ENCODE assay signal across 8 cellular contexts in the genomic region with DNA sequence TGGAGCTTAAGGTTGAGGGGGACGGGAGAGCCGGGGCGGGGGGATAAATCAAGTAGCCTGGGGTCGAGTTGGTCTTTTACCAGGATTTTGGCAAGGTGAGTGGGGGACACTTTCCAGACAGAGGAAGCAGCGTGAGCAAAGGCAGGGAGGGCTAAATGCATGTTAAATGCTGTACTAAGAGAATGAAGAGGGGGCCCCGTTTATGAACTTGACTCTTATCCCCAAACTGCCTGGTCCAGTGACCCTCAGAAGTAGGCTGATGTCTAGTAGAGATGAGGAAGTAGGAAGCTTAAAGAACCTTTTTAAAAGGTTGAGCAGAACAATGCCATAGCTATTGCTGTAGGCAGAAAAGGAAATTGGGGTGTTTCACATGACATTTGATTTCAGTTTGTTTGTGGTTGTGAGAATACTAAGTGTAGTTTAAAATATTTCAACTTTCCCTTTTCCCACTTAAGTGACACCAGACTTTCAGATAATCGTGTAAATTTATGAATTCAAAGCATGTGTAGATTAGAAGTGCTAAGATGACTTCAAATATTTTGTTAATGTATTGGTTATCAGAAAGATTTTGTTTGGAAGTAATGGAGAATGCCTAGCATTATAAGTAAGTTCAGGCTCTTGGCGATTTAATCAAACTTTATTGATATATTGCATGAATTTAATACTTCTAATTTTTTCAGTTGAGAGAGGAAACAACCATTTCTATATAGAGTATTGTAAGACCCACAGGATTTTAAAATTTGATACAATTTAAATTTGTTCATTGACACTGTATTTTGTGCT. TPM values are rescaled to one million over a fixed set of nuclear protein-coding genes. Genes with fewer than 3 reads are reported as not detected.
DNase-seq lines count a peak whose midpoint lies in the region; ATAC-seq and TF ChIP-seq lines count a peak whose summit lies in the region.

No MANE protein-coding gene starts in this region.

- no peak overlapping the region for H3K27ac ChIP-seq in AG04450 (ENCODE audit: low read depth, low read length)

- H3K9me3 ChIP-seq in AG04450 (ENCODE audit: control insufficient read depth, insufficient read depth, low read length) = no peaks in the 10 kb centered on the region

- peak overlapping the region; percentile 74 for H3K4me3 ChIP-seq in AG04450 (ENCODE audit: low read depth, low read length)
- peak overlapping the region; percentile 88 for H3K4me3 ChIP-seq in epithelial cell of proximal tubule (ENCODE audit: low read depth, low read length)

- DNase-seq in AG04450 (ENCODE audit: low read depth, low spot score) (no peak), epithelial cell of proximal tubule (ENCODE audit: low read depth) (no peak), osteocyte (ENCODE audit: extremely low spot score, unreplicated experiment) (no peak), NCI-H446 (lab: John Stamatoyannopoulos, UW) (no peak), NCI-H2171 (lab: John Stamatoyannopoulos, UW) (no peak)
- DNase-seq in T-helper 2 cell treated with Interferon-gamma antibody and Interleukin-4, amounts not matched to agents 5 μg/mL and 100 μg/mL, for 36 hours (ENCODE audit: low spot score) = peak; percentile 33

- no peaks in the 10 kb centered on the region for H3K27me3 ChIP-seq in AG04450 (ENCODE audit: control insufficient read depth, insufficient read depth, low read length)

- CTCF ChIA-PET in AG04450 (lab: Charles Lee) = interaction anchor here (0.6 kb wide), 1 partner anchor 120 kb away, joined by 3 read pairs; no protein-coding TSS in a partner anchor

- no peaks in the 10 kb centered on the region for H3K9me3 Mint-ChIP-seq in T-helper 2 cell treated with Interferon-gamma antibody and Interleukin-4, amounts not matched to agents 5 μg/mL and 100 μg/mL, for 36 hours
- H3K9me3 Mint-ChIP-seq in osteocyte (ENCODE audit: unreplicated experiment) = no peaks in the 10 kb centered on the region

- H3K4me3 Mint-ChIP-seq in T-helper 2 cell treated with Interferon-gamma antibody and Interleukin-4, amounts not matched to agents 5 μg/mL and 100 μg/mL, for 36 hours = peak overlapping the region; percentile 100
- H3K4me3 Mint-ChIP-seq in osteocyte (ENCODE audit: unreplicated experiment) = peak overlapping the region; percentile 89

- TF ChIP-seq CTCF in AG04450 (IDR thresholded peaks at IDR 0.05; ENCODE audit: low read depth, low read length) (no peak), epithelial cell of proximal tubule (conservative IDR thresholded peaks at IDR 0.05; ENCODE audit: low read depth, low read length) (no peak), osteocyte (IDR thresholded peaks at IDR 0.05) (no peak)

- H3K36me3 Mint-ChIP-seq in T-helper 2 cell treated with Interferon-gamma antibody and Interleukin-4, amounts not matched to agents 5 μg/mL and 100 μg/mL, for 36 hours (ENCODE audit: low read depth) = peaks cover 12% of the 10 kb centered on the region
- no peaks in the 10 kb centered on the region for H3K36me3 Mint-ChIP-seq in osteocyte (ENCODE audit: unreplicated experiment)

- peak overlapping the region; percentile 100 for H3K27ac Mint-ChIP-seq in T-helper 2 cell treated with Interferon-gamma antibody and Interleukin-4, amounts not matched to agents 5 μg/mL and 100 μg/mL, for 36 hours
- peak overlapping the region; percentile 93 for H3K27ac Mint-ChIP-seq in osteocyte (ENCODE audit: unreplicated experiment)

- POLR2A ChIA-PET in AG04450 (lab: Yijun Ruan, JAX) = interaction anchor here (0.7 kb wide), 1 partner anchor 127 kb away, joined by 3 read pairs; no protein-coding TSS in a partner anchor

- no peaks in the 10 kb centered on the region for H3K27me3 Mint-ChIP-seq in T-helper 2 cell treated with Interferon-gamma antibody and Interleukin-4, amounts not matched to agents 5 μg/mL and 100 μg/mL, for 36 hours (ENCODE audit: low read depth)
- H3K27me3 Mint-ChIP-seq in osteocyte (ENCODE audit: unreplicated experiment) = no peaks in the 10 kb centered on the region

- ATAC-seq in GM18499 (IDR thresholded peaks at IDR 0.05; ENCODE audit: insufficient read depth, unreplicated experiment) (peak; percentile 37), HG03460 (IDR thresholded peaks at IDR 0.05; ENCODE audit: unreplicated experiment) (peak; percentile 28)

- H3K4me1 Mint-ChIP-seq in T-helper 2 cell treated with Interferon-gamma antibody and Interleukin-4, amounts not matched to agents 5 μg/mL and 100 μg/mL, for 36 hours (ENCODE audit: low read depth) = peaks cover 39% of the 10 kb centered on the region
- H3K4me1 Mint-ChIP-seq in osteocyte (ENCODE audit: unreplicated experiment) = peaks cover 23% of the 10 kb centered on the region

RNA-seq across cellular contexts. Expression of a gene that starts 1.8 kb away (rescaled TPM):
- polyA plus RNA-seq in AG04450 (2011; rRNA removed) = 3.2 and 3.3 TPM in 2 replicates
- polyA minus RNA-seq in AG04450 (2011; rRNA and poly(A)+ RNA removed) = 5.4 and 9.0 TPM in 2 replicates
- total RNA-seq in epithelial cell of proximal tubule (2.4 and 3.0 TPM in 2 replicates), osteocyte (7.1 and 7.9 TPM in 2 replicates)
